Comparison of ENCODE assay signal across 8 cellular contexts in genomic region chr9:5586391-5586802, GRCh38. TPM values are rescaled to one million over a fixed set of nuclear protein-coding genes. Genes with fewer than 3 reads are reported as not detected.
DNase-seq lines count a peak whose midpoint lies in the region; ATAC-seq and TF ChIP-seq lines count a peak whose summit lies in the region.

No MANE protein-coding gene starts in this region.

- no peak overlapping the region for H3K27ac ChIP-seq in gastroesophageal sphincter
- H3K27ac ChIP-seq in left ventricle myocardium inferior (replicated peaks) = no peak overlapping the region

- peak; percentile 90 for DNase-seq in EH (ENCODE audit: low read depth)
- DNase-seq in GM20000 (ENCODE audit: low spot score) = peak; percentile 34
- peak; percentile 26 for DNase-seq in NCI-H226
- DNase-seq in fibroblast of pulmonary artery (ENCODE audit: low read depth) = peak; percentile 62
- no peak for DNase-seq in NCI-H2196 treated with DMSO at 0.1 percent for 48 hours (lab: John Stamatoyannopoulos, UW; ENCODE audit: unreplicated experiment)
- no peak for DNase-seq in NCI-H1436 treated with DMSO at 0.1 percent for 48 hours (lab: John Stamatoyannopoulos, UW)
- DNase-seq in left ventricle myocardium inferior = no peak

- H3K9me3 ChIP-seq in gastroesophageal sphincter (no peaks in the 10 kb centered on the region), left ventricle myocardium inferior (replicated peaks) (no peaks in the 10 kb centered on the region)

- H3K36me3 ChIP-seq in gastroesophageal sphincter (no peaks in the 10 kb centered on the region), left ventricle myocardium inferior (no peaks in the 10 kb centered on the region)

- TF ChIP-seq CTCF in GM20000 (IDR thresholded peaks at IDR 0.05; ENCODE audit: extremely low read depth, missing control alignments) (no peak), fibroblast of pulmonary artery (IDR thresholded peaks at IDR 0.05; ENCODE audit: low read length, missing control alignments) (no peak), gastroesophageal sphincter (IDR thresholded peaks at IDR 0.05) (no peak), left ventricle myocardium inferior (IDR thresholded peaks at IDR 0.05; ENCODE audit: borderline replicate concordance) (no peak)

- intact Hi-C loops in left ventricle myocardium inferior (cut with micrococcal nuclease) = loop anchor here (5.0 kb wide), 1 partner anchor 129 kb away; no protein-coding TSS in a partner anchor

- no peak for TF ChIP-seq POLR2A in gastroesophageal sphincter (IDR thresholded peaks at IDR 0.05)

- ATAC-seq in gastroesophageal sphincter = no peak

- H3K4me3 ChIP-seq in fibroblast of pulmonary artery (replicated peaks; ENCODE audit: low read depth, low read length) = no peak overlapping the region
- no peak overlapping the region for H3K4me3 ChIP-seq in gastroesophageal sphincter
- no peak overlapping the region for H3K4me3 ChIP-seq in left ventricle myocardium inferior

- no peak for TF ChIP-seq EP300 in gastroesophageal sphincter (IDR thresholded peaks at IDR 0.05)

- H3K27me3 ChIP-seq in gastroesophageal sphincter = no peaks in the 10 kb centered on the region
- no peaks in the 10 kb centered on the region for H3K27me3 ChIP-seq in left ventricle myocardium inferior (ENCODE audit: low read depth)

- H3K4me1 ChIP-seq in gastroesophageal sphincter = peaks cover 0 to 20% (median 5%) of the 10 kb centered on the region in 3 donors
- peaks cover 18% of the 10 kb centered on the region for H3K4me1 ChIP-seq in left ventricle myocardium inferior

RNA-seq across cellular contexts. Expression of gene RIC1, which starts 42.5 kb away (rescaled TPM):
- total RNA-seq in gastroesophageal sphincter (10 to 100 TPM; 39.2 to 60.5 (median 47.2) TPM), left ventricle myocardium inferior (7.1 TPM)

Comparison
In these comparisons a context has a peak if more than half of its experiments do, and no peak if none do; other contexts are left out.
1. DNase-seq: peak in EH (single experiment), GM20000 (single experiment), NCI-H226 (single experiment) and fibroblast of pulmonary artery (single experiment); none in NCI-H2196 treated with DMSO at 0.1 percent for 48 hours (single experiment), NCI-H1436 treated with DMSO at 0.1 percent for 48 hours (single experiment) and left ventricle myocardium inferior (single experiment).